ENCODE assay signal across 1 cellular context in genomic region chr4:184968784-184969201, GRCh38.
TF ChIP-seq lines count a peak whose summit lies in the region.

No MANE protein-coding gene starts in this region.

TF ChIP-seq in GM23338, 12 proteins besides CTCF, POLR2A, EP300 and RAD21 (continued from another document):
- no peak for TF ChIP-seq ZNF462 (CRISPR knock-in tag; IDR thresholded peaks at IDR 0.05)
- TF ChIP-seq ZNF114 (CRISPR knock-in tag; IDR thresholded peaks at IDR 0.05), result no peak
- no peak for TF ChIP-seq NANOG (IDR thresholded peaks at IDR 0.05; ENCODE audit: borderline replicate concordance)
